ENCODE assay signal across 27 cellular contexts in genomic region chr2:160507464-160507863, GRCh38. TPM values are rescaled to one million over a fixed set of nuclear protein-coding genes. Genes with fewer than 3 reads are reported as not detected.
DNase-seq lines count a peak whose midpoint lies in the region; ATAC-seq, FAIRE-seq and TF ChIP-seq lines count a peak whose summit lies in the region.
"Had no signal": no experiment of that assay in that cellular context is flagged by ENCODE, and none has a peak within 500 bp of the region (broad histone marks: within the 10 kb centered on the region; RNA-seq: fewer than 3 reads in every experiment).

No MANE protein-coding gene starts in this region.

- H3K4me2 ChIP-seq in HepG2 (ENCODE audit: low read depth, low read length) (no peak overlapping the region; the same call in 1 of the 2 replicates), astrocyte (ENCODE audit: low read length) (no peak overlapping the region), smooth muscle cell (no peak overlapping the region)
- H3K4me2 ChIP-seq: A549 had no signal

- no peaks in the 10 kb centered on the region for H3K36me3 ChIP-seq in HepG2 (replicated peaks in 1 of 2; ENCODE audit: control insufficient read depth in 1 of 2, insufficient read depth in 2 of 2, low read length in 2 of 2)
- no peaks in the 10 kb centered on the region for H3K36me3 ChIP-seq in right lobe of liver
- no peaks in the 10 kb centered on the region for H3K36me3 ChIP-seq in KOPT-K1 (ENCODE audit: insufficient read depth, low read length)
- H3K36me3 ChIP-seq in astrocyte (ENCODE audit: insufficient read depth, low read length): no peaks in the 10 kb centered on the region
- H3K36me3 ChIP-seq in smooth muscle cell (ENCODE audit: low read depth): no peaks in the 10 kb centered on the region
- H3K36me3 ChIP-seq: MG63, SJCRH30 had no signal

- H3K4me3 ChIP-seq in HepG2 (replicated peaks in 1 of 3; ENCODE audit: insufficient read depth in 1 of 3, low read depth in 2 of 3, low read length in 3 of 3) (no peak overlapping the region), right lobe of liver (no peak overlapping the region), astrocyte (ENCODE audit: insufficient read depth, low read depth, low read length) (no peak overlapping the region), smooth muscle cell (no peak overlapping the region)
- H3K4me3 ChIP-seq: A549, MG63, SJCRH30 had no signal

- H3K4me3 Mint-ChIP-seq in astrocyte (ENCODE audit: unreplicated experiment): no peak overlapping the region
- H3K4me3 Mint-ChIP-seq: B cell had no signal

- no peaks in the 10 kb centered on the region for H3K9me3 Mint-ChIP-seq in astrocyte (ENCODE audit: unreplicated experiment)
- H3K9me3 Mint-ChIP-seq: CD8-positive, alpha-beta memory T cell had no signal

- no peak for TF ChIP-seq CTCF in HepG2 (CRISPR knock-in tag; IDR thresholded peaks at IDR 0.05)
- TF ChIP-seq CTCF in right lobe of liver (IDR thresholded peaks at IDR 0.05): no peak
- no peak for TF ChIP-seq CTCF in astrocyte (IDR thresholded peaks at IDR 0.05; ENCODE audit: insufficient read depth, low read depth, low read length)
- TF ChIP-seq CTCF in smooth muscle cell (IDR thresholded peaks at IDR 0.05; ENCODE audit: borderline replicate concordance, insufficient read depth, poor library complexity, severe bottlenecking): no peak

- no peaks in the 10 kb centered on the region for H3K27me3 Mint-ChIP-seq in astrocyte (ENCODE audit: low read depth, unreplicated experiment)
- H3K27me3 Mint-ChIP-seq: CD8-positive, alpha-beta memory T cell had no signal

- no peak overlapping the region for H2AFZ ChIP-seq in HepG2 (ENCODE audit: low read length)
- H2AFZ ChIP-seq in astrocyte (ENCODE audit: low read depth, low read length): no peak overlapping the region
- H2AFZ ChIP-seq in smooth muscle cell (ENCODE audit: low read depth): peak overlapping the region; percentile 26

- CTCF ChIA-PET in HepG2 (lab: Yijun Ruan, JAX; ENCODE audit: low intra/inter-chr PET ratio, low total read pairs): no interaction called here

- H3K79me2 ChIP-seq in HepG2 (ENCODE audit: insufficient read depth, low read length): no peaks in the 10 kb centered on the region
- no peaks in the 10 kb centered on the region for H3K79me2 ChIP-seq in astrocyte (ENCODE audit: insufficient read depth, low read length)
- H3K79me2 ChIP-seq in smooth muscle cell (ENCODE audit: low read depth): no peaks in the 10 kb centered on the region

- no peaks in the 10 kb centered on the region for H3K36me3 Mint-ChIP-seq in astrocyte (ENCODE audit: low read depth, unreplicated experiment)
- H3K36me3 Mint-ChIP-seq: CD8-positive, alpha-beta memory T cell had no signal

- TF ChIP-seq POLR2A in HepG2 (IDR thresholded peaks at IDR 0.05; ENCODE audit: insufficient read depth in 1 of 2, low read depth in 2 of 2, low read length in 2 of 2): no peak
- TF ChIP-seq POLR2A in right lobe of liver (IDR thresholded peaks at IDR 0.05): no peak

- H3K9ac ChIP-seq in HepG2 (ENCODE audit: insufficient read depth, low read depth, low read length): no peak overlapping the region
- H3K9ac ChIP-seq in astrocyte (ENCODE audit: low read length): no peak overlapping the region
- H3K9ac ChIP-seq in smooth muscle cell (ENCODE audit: low read depth): no peak overlapping the region

- H3K27me3 ChIP-seq in HepG2 (ENCODE audit: control insufficient read depth in 1 of 2, insufficient read depth in 2 of 2, low read length in 2 of 2): peaks cover 0 to 24% of the 10 kb centered on the region in 2 experiments; a peak in 2 of 5 replicates
- H3K27me3 ChIP-seq in right lobe of liver: no peaks in the 10 kb centered on the region
- no peaks in the 10 kb centered on the region for H3K27me3 ChIP-seq in astrocyte (ENCODE audit: insufficient read depth, low read length)
- no peaks in the 10 kb centered on the region for H3K27me3 ChIP-seq in smooth muscle cell (ENCODE audit: low read depth)
- H3K27me3 ChIP-seq: MG63, SJCRH30 had no signal

- H4K20me1 ChIP-seq in HepG2 (ENCODE audit: insufficient read depth, low read length): no peaks in the 10 kb centered on the region
- H4K20me1 ChIP-seq in astrocyte (ENCODE audit: insufficient read depth, low read length): no peaks in the 10 kb centered on the region
- H4K20me1 ChIP-seq in smooth muscle cell (ENCODE audit: low read depth): no peaks in the 10 kb centered on the region

- DNase-seq in HepG2 (ENCODE audit: low spot score): no peak
- DNase-seq in right lobe of liver: no peak
- DNase-seq in astrocyte (ENCODE audit: low read depth): no peak
- DNase-seq in smooth muscle cell (lab: John Stamatoyannopoulos, UW; ENCODE audit: unreplicated experiment): no peak
- DNase-seq in AML-193 (lab: John Stamatoyannopoulos, UW): no peak
- DNase-seq in Kasumi-1 (lab: John Stamatoyannopoulos, UW): no peak
- DNase-seq: DMS 273 treated with DMSO at 0.1 percent for 48 hours, DMS79 treated with DMSO at 0.1 percent for 48 hours, MG63, NCI-H1105 treated with DMSO at 0.1 percent for 48 hours, NCI-H146, NCI-H1930, NCI-H446, NCI-H524 treated with DMSO at 0.1 percent for 48 hours, NCI-H774, PC-3, SJCRH30 had no signal

- H3K9me3 ChIP-seq in HepG2 (ENCODE audit: low read length): no peaks in the 10 kb centered on the region
- H3K9me3 ChIP-seq in right lobe of liver: no peaks in the 10 kb centered on the region
- H3K9me3 ChIP-seq in KOPT-K1 (ENCODE audit: insufficient read depth, low read length, poor library complexity, severe bottlenecking): no peaks in the 10 kb centered on the region
- no peaks in the 10 kb centered on the region for H3K9me3 ChIP-seq in astrocyte (ENCODE audit: insufficient read depth, low read depth, low read length)
- H3K9me3 ChIP-seq in smooth muscle cell (replicated peaks; ENCODE audit: low read depth): no peaks in the 10 kb centered on the region
- H3K9me3 ChIP-seq: A549, MG63, SJCRH30 had no signal

- intact Hi-C loops in HepG2 (cut with micrococcal nuclease; ENCODE audit: unreplicated experiment): no loop called here
- intact Hi-C loops in right lobe of liver (cut with DNase I): no loop called here

- TF ChIP-seq RAD21 in HepG2 (CRISPR knock-in tag; IDR thresholded peaks at IDR 0.05): no peak

- H3F3A ChIP-seq in smooth muscle cell (ENCODE audit: low read depth): peaks cover 18% of the 10 kb centered on the region

- WGBS in HepG2 (ENCODE audit: low lambda C conversion rate): 0% methylated on average over 2 of the region's 2 CpGs
- WGBS in right lobe of liver (ENCODE audit: insufficient coverage, low coverage, low lambda C conversion rate, missing lambda C conversion rate): 45% methylated on average over 2 of the region's 2 CpGs
- 53% methylated on average over 2 of the region's 2 CpGs for WGBS in smooth muscle cell (ENCODE audit: low lambda C conversion rate)

- H3K27ac ChIP-seq in HepG2 (ENCODE audit: extremely low read length, insufficient read depth, low read length): no peak overlapping the region
- H3K27ac ChIP-seq in right lobe of liver: no peak overlapping the region
- H3K27ac ChIP-seq in KOPT-K1 (ENCODE audit: low read depth, low read length, poor library complexity, severe bottlenecking): peak overlapping the region; percentile 9
- H3K27ac ChIP-seq in astrocyte (ENCODE audit: low read depth, low read length): no peak overlapping the region
- no peak overlapping the region for H3K27ac ChIP-seq in smooth muscle cell (ENCODE audit: low read depth)
- H3K27ac ChIP-seq: A549, C4-2B, HL-60, SJCRH30 had no signal

- TF ChIP-seq EP300 in HepG2 (IDR thresholded peaks at IDR 0.05; ENCODE audit: low read depth in 2 of 2, low read length in 2 of 2): no peak
- no peak for TF ChIP-seq EP300 in HepG2 (CRISPR knock-in tag; IDR thresholded peaks at IDR 0.05; ENCODE audit: borderline replicate concordance)

- ATAC-seq in HepG2: no peak
- ATAC-seq in right lobe of liver: no peak
- no peak for ATAC-seq in HG03442 (IDR thresholded peaks at IDR 0.05; ENCODE audit: unreplicated experiment)
- ATAC-seq: A549, HCT116, PC-3, Right ventricle myocardium inferior had no signal

- FAIRE-seq in HepG2 (lab: Jason Lieb, UNC) (no peak), astrocyte (lab: Jason Lieb, UNC) (peak; percentile 43)
- FAIRE-seq: A549, GM12892 had no signal

- BruUV-seq in HepG2 (replicated peaks; lab: Mats Ljungman, UMichigan): no TSS peak

- in situ Hi-C loops in HepG2 (cut with HindIII; ENCODE audit: extremely low pct_ligation_motif_present, low pct_unique_long_range_greater_than_20kb): no loop called here

- H3K27ac Mint-ChIP-seq in astrocyte (ENCODE audit: unreplicated experiment): no peak overlapping the region
- H3K27ac Mint-ChIP-seq: B cell had no signal

- peaks cover 4% of the 10 kb centered on the region for H3K4me1 Mint-ChIP-seq in astrocyte (ENCODE audit: low read depth, unreplicated experiment)
- H3K4me1 Mint-ChIP-seq: B cell had no signal

- H3K4me1 ChIP-seq in HepG2 (ENCODE audit: insufficient read depth, low read length) (peaks cover 15% of the 10 kb centered on the region), right lobe of liver (no peaks in the 10 kb centered on the region), astrocyte (ENCODE audit: insufficient read depth, low read length) (no peaks in the 10 kb centered on the region), smooth muscle cell (ENCODE audit: low read depth) (no peaks in the 10 kb centered on the region)

- POLR2A ChIA-PET in HepG2 (lab: Yijun Ruan, JAX): no interaction called here

RNA-seq across cellular contexts. Expression of gene RBMS1, which starts 13.9 kb away (rescaled TPM):
- total RNA-seq in HepG2 (2016; rRNA removed; fragmentation: Illumina TruSeq; extraction: Trizol) (52.1 and 55.5 TPM in 2 replicates), right lobe of liver (10 to 100 TPM in 4 of 6 experiments, 1 to 10 TPM in 2; 8.5 to 21.4 (median 14.3) TPM), astrocyte (148 and 152 TPM in 2 replicates), smooth muscle cell (142 and 160 TPM in 2 replicates)
- total RNA-seq in HepG2 (2016; cell fraction: cytosol; rRNA removed; fragmentation: Illumina TruSeq; extraction: Trizol; ENCODE audit: low read depth): 4.1 and 5.2 TPM in 2 replicates
- total RNA-seq in HepG2 (2016; cell fraction: insoluble cytoplasmic fraction; rRNA removed; fragmentation: Illumina TruSeq; extraction: Trizol): 51.6 and 52.5 TPM in 2 replicates
- total RNA-seq in HepG2 (2016; cell fraction: membrane; rRNA removed; fragmentation: Illumina TruSeq; extraction: Trizol): 18.5 and 21.0 TPM in 2 replicates
- total RNA-seq in HepG2 (2016; cell fraction: nucleus; rRNA removed; fragmentation: Illumina TruSeq; extraction: Trizol): 44.0 and 59.0 TPM in 2 replicates
- polyA plus RNA-seq in HepG2 (2011; rRNA removed) (82.9 and 110 TPM in 2 replicates), smooth muscle cell (103 and 116 TPM in 2 replicates)
- 71.0 and 80.7 TPM in 2 replicates for polyA plus RNA-seq in HepG2 (2011; cell fraction: cytosol; rRNA removed)
- 50.6 and 54.0 TPM in 2 replicates for polyA plus RNA-seq in HepG2 (2011; cell fraction: nucleus; rRNA removed)
- polyA plus RNA-seq in HepG2 (2012): 70.0 and 92.2 TPM in 2 replicates
- 2.6 and 2.7 TPM in 2 replicates for polyA plus RNA-seq in HepG2 (2016; cell fraction: cytosol; fragmentation: Illumina TruSeq; extraction: Trizol; ENCODE audit: low read depth)
- polyA plus RNA-seq in HepG2 (2016; cell fraction: insoluble cytoplasmic fraction; fragmentation: Illumina TruSeq; extraction: Trizol; ENCODE audit: low read depth): 51.8 and 60.2 TPM in 2 replicates
- polyA plus RNA-seq in HepG2 (2016; cell fraction: membrane; fragmentation: Illumina TruSeq; extraction: Trizol; ENCODE audit: low read depth): 10.2 and 12.3 TPM in 2 replicates
- 43.3 and 48.9 TPM in 2 replicates for polyA plus RNA-seq in HepG2 (2016; cell fraction: nucleus; fragmentation: Illumina TruSeq; extraction: Trizol; ENCODE audit: insufficient read depth, low read depth)
- 28.8 and 93.8 TPM in 2 replicates for polyA minus RNA-seq in HepG2 (2011; rRNA and poly(A)+ RNA removed; ENCODE audit: low replicate concordance)
- polyA minus RNA-seq in HepG2 (2011; cell fraction: cytosol; rRNA and poly(A)+ RNA removed): 56.0 and 61.6 TPM in 2 replicates
- 172 and 186 TPM in 2 replicates for polyA minus RNA-seq in HepG2 (2011; cell fraction: nucleus; rRNA and poly(A)+ RNA removed)
